Comparison of ENCODE assay signal across 36 cellular contexts in genomic region chr12:113659015-113659414, GRCh38.
DNase-seq lines count a peak whose midpoint lies in the region; ATAC-seq, FAIRE-seq and TF ChIP-seq lines count a peak whose summit lies in the region.
"Had no signal": no experiment of that assay in that cellular context is flagged by ENCODE, and none has a peak within 500 bp of the region (broad histone marks: within the 10 kb centered on the region; RNA-seq: fewer than 3 reads in every experiment).

No MANE protein-coding gene starts in this region.

- 57% methylated on average over 6 of the region's 6 CpGs for WGBS in K562 (ENCODE audit: insufficient coverage, low coverage, missing lambda C conversion rate)

- H3K9me3 ChIP-seq in WERI-Rb-1 (ENCODE audit: severe bottlenecking): peaks cover 17% of the 10 kb centered on the region
- H3K9me3 ChIP-seq in K562 (replicated peaks; ENCODE audit: control insufficient read depth, insufficient read depth, low read depth, low read length): peaks cover 10% of the 10 kb centered on the region
- no peaks in the 10 kb centered on the region for H3K9me3 ChIP-seq in neural progenitor cell (ENCODE audit: low read depth)
- H3K9me3 ChIP-seq: BE2C, Caco-2 had no signal

- H3K27me3 Mint-ChIP-seq in glutamatergic neuron (ENCODE audit: unreplicated experiment) (peaks cover 14% of the 10 kb centered on the region), neural progenitor cell (ENCODE audit: insufficient read depth, low read depth) (peaks cover 30% of the 10 kb centered on the region)

- POLR2A ChIA-PET in K562 (lab: Yijun Ruan, JAX): no interaction called here

- in situ Hi-C loops in K562 (cut with MboI): no loop called here

- no peak overlapping the region for H3K4me3 ChIP-seq in WERI-Rb-1 (ENCODE audit: low read depth, low read length)
- H3K4me3 ChIP-seq in K562: no peak overlapping the region
- H3K4me3 ChIP-seq in neural progenitor cell: no peak overlapping the region
- H3K4me3 ChIP-seq: A549; BLaER1; BLaER1 treated with 17β-estradiol and CSF1 and Interleukin-3, amounts not matched to agents 10 nM and 100 nM had no signal

- H3K27me3 ChIP-seq in WERI-Rb-1 (ENCODE audit: insufficient read depth, low read depth, severe bottlenecking) (no peaks in the 10 kb centered on the region), K562 (ENCODE audit: control insufficient read depth in 2 of 2, insufficient read depth in 2 of 2, low read length in 2 of 2) (no peaks in the 10 kb centered on the region), neural progenitor cell (no peaks in the 10 kb centered on the region)
- H3K27me3 ChIP-seq: BLaER1; BLaER1 treated with 17β-estradiol and CSF1 and Interleukin-3, amounts not matched to agents 10 nM and 100 nM had no signal

- H3K9ac ChIP-seq in K562 (ENCODE audit: insufficient read depth in 1 of 2, low read depth in 2 of 2, low read length in 2 of 2) (no peak overlapping the region), neural progenitor cell (no peak overlapping the region)
- H3K9ac ChIP-seq: BLaER1; BLaER1 treated with 17β-estradiol and CSF1 and Interleukin-3, amounts not matched to agents 10 nM and 100 nM had no signal

- H3K9me3 Mint-ChIP-seq in glutamatergic neuron (ENCODE audit: unreplicated experiment) (peaks cover 20% of the 10 kb centered on the region), neural progenitor cell (peaks cover 17% of the 10 kb centered on the region)

- TF ChIP-seq EP300 in K562 (IDR thresholded peaks at IDR 0.05; ENCODE audit: low read length): no peak

- H3K4me2 ChIP-seq in K562 (ENCODE audit: insufficient read depth, low read length) (no peak overlapping the region), neural progenitor cell (no peak overlapping the region)
- H3K4me2 ChIP-seq: A549; BLaER1; BLaER1 treated with 17β-estradiol and CSF1 and Interleukin-3, amounts not matched to agents 10 nM and 100 nM had no signal

- H3K4me1 ChIP-seq in K562 (replicated peaks in 1 of 2; ENCODE audit: control insufficient read depth in 2 of 2, insufficient read depth in 2 of 2, low read length in 2 of 2): peaks cover 12% of the 10 kb centered on the region in 2 experiments; a peak in 4 of 5 replicates
- peaks cover 43% of the 10 kb centered on the region for H3K4me1 ChIP-seq in neural progenitor cell
- H3K4me1 ChIP-seq: A549; BE2C; BLaER1; BLaER1 treated with 17β-estradiol and CSF1 and Interleukin-3, amounts not matched to agents 10 nM and 100 nM; Caco-2 had no signal

- H4K20me1 ChIP-seq in K562 (replicated peaks; ENCODE audit: control insufficient read depth, insufficient read depth, low read length): no peaks in the 10 kb centered on the region
- H4K20me1 ChIP-seq in neural progenitor cell (ENCODE audit: low read depth): no peaks in the 10 kb centered on the region
- H4K20me1 ChIP-seq: BLaER1; BLaER1 treated with 17β-estradiol and CSF1 and Interleukin-3, amounts not matched to agents 10 nM and 100 nM had no signal

- CTCF ChIA-PET in K562 (lab: Yijun Ruan, JAX; ENCODE audit: low intra/inter-chr PET ratio): no interaction called here

- H3K4me1 Mint-ChIP-seq in glutamatergic neuron (ENCODE audit: low read depth, unreplicated experiment) (peaks cover 34% of the 10 kb centered on the region), neural progenitor cell (peaks cover 40% of the 10 kb centered on the region)
- H3K4me1 Mint-ChIP-seq: B cell; CD14-positive monocyte; CD4-positive, alpha-beta memory T cell; CD4-positive, CD25-positive, alpha-beta regulatory T cell; CD8-positive, alpha-beta memory T cell had no signal

- H2AFZ ChIP-seq in K562 (ENCODE audit: low read depth, low read length) (no peak overlapping the region), neural progenitor cell (replicated peaks) (no peak overlapping the region)

- H3K36me3 Mint-ChIP-seq in glutamatergic neuron (ENCODE audit: unreplicated experiment) (peaks cover 12% of the 10 kb centered on the region), neural progenitor cell (peaks cover 2% of the 10 kb centered on the region)
- H3K36me3 Mint-ChIP-seq: CD14-positive monocyte; CD4-positive, alpha-beta memory T cell; CD4-positive, CD25-positive, alpha-beta regulatory T cell; CD8-positive, alpha-beta memory T cell; CD8-positive, alpha-beta T cell had no signal

- no peak for FAIRE-seq in K562 (lab: Jason Lieb, UNC)
- FAIRE-seq in frontal cortex (lab: Jason Lieb, UNC): no peak
- FAIRE-seq: A204.1, A549 had no signal

- TF ChIP-seq CTCF in WERI-Rb-1 (IDR thresholded peaks at IDR 0.05; ENCODE audit: low read depth, low read length) (no peak), K562 (IDR thresholded peaks at IDR 0.05 in 2 of 3, conservative IDR thresholded peaks at IDR 0.05 in 1 of 3; ENCODE audit: insufficient read depth in 2 of 3, low read depth in 1 of 3, low read length in 3 of 3) (no peak), glutamatergic neuron (IDR thresholded peaks at IDR 0.05; ENCODE audit: partially characterized antibody, unreplicated experiment) (no peak), neural progenitor cell (IDR thresholded peaks at IDR 0.05) (no peak)

- no peaks in the 10 kb centered on the region for H3K36me3 ChIP-seq in WERI-Rb-1
- H3K36me3 ChIP-seq in K562 (ENCODE audit: control insufficient read depth, insufficient read depth, low read length): no peaks in the 10 kb centered on the region
- no peaks in the 10 kb centered on the region for H3K36me3 ChIP-seq in neural progenitor cell
- H3K36me3 ChIP-seq: BE2C; BLaER1; BLaER1 treated with 17β-estradiol and CSF1 and Interleukin-3, amounts not matched to agents 10 nM and 100 nM had no signal

- ATAC-seq in K562 (no peak), HG02970 (IDR thresholded peaks at IDR 0.05; ENCODE audit: low FRiP score, unreplicated experiment) (no peak)
- ATAC-seq: A549; CD8-positive, alpha-beta T cell had no signal

- intact Hi-C loops in K562 (cut with micrococcal nuclease): no loop called here

- BruUV-seq in K562 (replicated peaks; lab: Mats Ljungman, UMichigan): no TSS peak

- H3F3A ChIP-seq in neural progenitor cell (ENCODE audit: low read depth): peaks cover 44% of the 10 kb centered on the region

- H3K4me3 Mint-ChIP-seq in glutamatergic neuron (ENCODE audit: unreplicated experiment): no peak overlapping the region
- H3K4me3 Mint-ChIP-seq in neural progenitor cell: no peak overlapping the region
- H3K4me3 Mint-ChIP-seq: B cell; CD4-positive, alpha-beta memory T cell; CD4-positive, alpha-beta T cell; CD4-positive, CD25-positive, alpha-beta regulatory T cell; CD8-positive, alpha-beta memory T cell; CD8-positive, alpha-beta T cell had no signal

- H3K27ac ChIP-seq in WERI-Rb-1 (peak overlapping the region; percentile 79), K562 (ENCODE audit: extremely low read depth, low read depth, low read length) (no peak overlapping the region), neural progenitor cell (no peak overlapping the region)
- H3K27ac ChIP-seq: 22Rv1; A549; BLaER1; BLaER1 treated with 17β-estradiol and CSF1 and Interleukin-3, amounts not matched to agents 10 nM and 100 nM; C4-2B had no signal

- DNase-seq in WERI-Rb-1 (no peak), K562 (ENCODE audit: extremely low read depth in 1 of 4, low spot score in 3 of 4) (no peak), glutamatergic neuron (no peak), neural progenitor cell (ENCODE audit: low spot score) (no peak), NCI-H524 (lab: John Stamatoyannopoulos, UW) (no peak), NCI-H1930 (lab: John Stamatoyannopoulos, UW) (no peak), frontal cortex (ENCODE audit: low spot score in 2 of 2) (no peak)
- DNase-seq: 8988T; ACHN; AML-193; BE2C; C1 segment of cervical spinal cord; Caco-2; Calu3; CD4-positive, alpha-beta memory T cell; CD4-positive, alpha-beta T cell; CD4-positive, CD25-positive, alpha-beta regulatory T cell; CD8-positive, alpha-beta memory T cell; CD8-positive, alpha-beta T cell; COR-L47; DMS 273 treated with DMSO at 0.1 percent for 48 hours; DMS153; DMS53; DMS79; DMS79 treated with DMSO at 0.1 percent for 48 hours; DND-41; EL had no signal

- no peak for TF ChIP-seq RAD21 in K562 (CRISPR knock-in tag; conservative IDR thresholded peaks at IDR 0.05 in 1 of 2, IDR thresholded peaks at IDR 0.05 in 1 of 2)

- no peaks in the 10 kb centered on the region for H3K9me1 ChIP-seq in K562 (ENCODE audit: control insufficient read depth, insufficient read depth, low read length)

- no peak for TF ChIP-seq POLR2A in K562 (conservative IDR thresholded peaks at IDR 0.05)

- peak overlapping the region; percentile 95 for H3K27ac Mint-ChIP-seq in glutamatergic neuron (ENCODE audit: unreplicated experiment)
- peak overlapping the region; percentile 49 for H3K27ac Mint-ChIP-seq in neural progenitor cell
- H3K27ac Mint-ChIP-seq: B cell; CD14-positive monocyte; CD4-positive, alpha-beta memory T cell; CD4-positive, alpha-beta T cell; CD4-positive, CD25-positive, alpha-beta regulatory T cell; CD8-positive, alpha-beta T cell had no signal

- no peaks in the 10 kb centered on the region for H3K79me2 ChIP-seq in K562 (ENCODE audit: control insufficient read depth, insufficient read depth, low read length)
- no peaks in the 10 kb centered on the region for H3K79me2 ChIP-seq in neural progenitor cell (ENCODE audit: low read depth)

TF ChIP-seq in K562, 482 proteins besides CTCF, POLR2A, EP300 and RAD21 (continues in another document):
- TF ChIP-seq ADNP (tag; IDR thresholded peaks at IDR 0.05) (peak; percentile 34; the same call in 1 of the 2 replicates), SAP30 (IDR thresholded peaks at IDR 0.05; ENCODE audit: borderline replicate concordance, insufficient read depth, low read depth, low read length, poor library complexity, severe bottlenecking) (no peak), RBM25 (IDR thresholded peaks at IDR 0.05; ENCODE audit: low read depth, low read length, severe bottlenecking) (peak; percentile 82), BCOR (IDR thresholded peaks at IDR 0.05) (peak; percentile 65), EZH2 (IDR thresholded peaks at IDR 0.05; ENCODE audit: borderline replicate concordance, low read depth, low read length) (no peak), KDM1A (IDR thresholded peaks at IDR 0.05) (peak; percentile 26 to 46; a peak in 1 of 4 replicates), MEF2A (IDR thresholded peaks at IDR 0.05; ENCODE audit: control insufficient read depth, low read depth, low read length) (no peak), GATA2 (CRISPR knock-in tag; IDR thresholded peaks at IDR 0.05) (no peak)
